ENCODE assay signal across 8 cellular contexts in the genomic region with DNA sequence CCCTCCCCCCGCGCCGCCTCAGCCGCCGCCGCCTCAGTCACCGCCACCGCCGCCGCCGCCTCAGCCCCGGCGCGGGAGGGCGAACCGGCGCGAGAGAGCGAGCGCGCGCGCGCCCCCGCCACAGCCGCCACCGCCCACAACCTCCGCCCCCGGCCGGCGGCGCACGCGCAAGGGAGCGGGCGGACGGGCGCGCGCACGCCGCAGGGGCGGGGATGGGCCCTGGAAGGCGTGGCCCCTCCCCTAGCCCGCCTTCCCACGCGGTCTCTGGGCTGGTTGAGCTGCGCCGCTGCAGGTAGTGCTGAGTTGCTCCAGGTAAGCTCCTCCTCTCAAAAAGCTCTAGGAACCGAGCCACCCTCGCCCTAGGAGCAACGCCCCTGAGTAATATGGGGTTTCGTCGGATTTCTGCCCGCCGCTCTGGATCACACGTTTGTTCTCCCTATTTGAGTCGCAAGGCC. TPM values are rescaled to one million over a fixed set of nuclear protein-coding genes. Genes with fewer than 3 reads are reported as not detected.
DNase-seq lines count a peak whose midpoint lies in the region; ATAC-seq and TF ChIP-seq lines count a peak whose summit lies in the region.

Gene TMCC1 (minus strand): TSS at position 96 of the 455 bp plus-strand sequence.

- H3K27me3 ChIP-seq in CD8-positive, alpha-beta T cell (ENCODE audit: insufficient read depth, low read length), result no peaks in the 10 kb centered on the region
- no peaks in the 10 kb centered on the region for H3K27me3 ChIP-seq in endodermal cell (ENCODE audit: control insufficient read depth, insufficient read depth, low read length, poor library complexity, severe bottlenecking)

- peak; percentile 94 for ATAC-seq in CD8-positive, alpha-beta T cell
- ATAC-seq in GM19463 (IDR thresholded peaks at IDR 0.05; ENCODE audit: unreplicated experiment), result peak; percentile 86
- peak; percentile 95 for ATAC-seq in activated CD8-positive, alpha-beta memory T cell treated with anti-CD3 and anti-CD28 coated beads, Interleukin-2, amount 10 ng/mL, durations not matched to agents 7 days and 5 days

- H3K9me3 Mint-ChIP-seq in CD8-positive, alpha-beta T cell, result no peaks in the 10 kb centered on the region
- no peaks in the 10 kb centered on the region for H3K9me3 Mint-ChIP-seq in activated CD8-positive, alpha-beta memory T cell treated with anti-CD3 and anti-CD28 coated beads, Interleukin-2, amount 10 ng/mL, durations not matched to agents 7 days and 5 days (ENCODE audit: low read depth)
- H3K9me3 Mint-ChIP-seq in endodermal cell, result peaks cover 5% of the 10 kb centered on the region

- H3K36me3 ChIP-seq in CD8-positive, alpha-beta T cell (ENCODE audit: insufficient read depth, low read length), result no peaks in the 10 kb centered on the region
- H3K36me3 ChIP-seq in endodermal cell (ENCODE audit: control insufficient read depth, insufficient read depth, low read length), result peaks cover 12% of the 10 kb centered on the region

- peak; percentile 72 to 93 (median 87) for DNase-seq in CD8-positive, alpha-beta T cell
- peak; percentile 96 for DNase-seq in HPDE6-E6E7 (ENCODE audit: extremely low spot score)
- DNase-seq in NK-92 treated with Interleukin-12 subunit alpha and Interleukin-12 subunit beta, amount 100 ng/mL, for 24 hours (lab: John Stamatoyannopoulos, UW), result peak; percentile 77
- peak; percentile 88 for DNase-seq in activated CD8-positive, alpha-beta memory T cell treated with anti-CD3 and anti-CD28 coated beads, Interleukin-2, amount 10 ng/mL, durations not matched to agents 7 days and 5 days
- DNase-seq in endodermal cell, result peak; percentile 95
- peak; percentile 95 for DNase-seq in mesenteric fat pad (ENCODE audit: low spot score)
- peak; percentile 69 for DNase-seq in stimulated activated CD8-positive, alpha-beta memory T cell treated with anti-CD3 and anti-CD28 coated beads, Interleukin-15, amount 100 ng/mL, for 1 hour (ENCODE audit: low read depth)

- H3K4me1 ChIP-seq in CD8-positive, alpha-beta T cell (ENCODE audit: insufficient read depth, low read length), result peaks cover 39% of the 10 kb centered on the region
- H3K4me1 ChIP-seq in endodermal cell (ENCODE audit: control insufficient read depth, insufficient read depth, low read length), result peaks cover 15% of the 10 kb centered on the region

- CTCF ChIA-PET in CD8-positive, alpha-beta T cell (lab: Charles Lee), result interaction anchor here (1.2 kb wide), 1 partner anchor 266 kb away, joined by 3 read pairs; no protein-coding TSS in a partner anchor
- CTCF ChIA-PET in activated CD8-positive, alpha-beta memory T cell treated with anti-CD3 and anti-CD28 coated beads, Interleukin-2, amount 10 ng/mL, durations not matched to agents 7 days and 5 days (lab: Charles Lee), result interaction anchor here (0.9 to 1.0 kb wide), 2 partner anchors 16 to 202 kb away, joined by 3 to 5 read pairs; no protein-coding TSS in a partner anchor

- peaks cover 42% of the 10 kb centered on the region for H3K4me1 Mint-ChIP-seq in CD8-positive, alpha-beta T cell (ENCODE audit: low read depth)
- H3K4me1 Mint-ChIP-seq in activated CD8-positive, alpha-beta memory T cell treated with anti-CD3 and anti-CD28 coated beads, Interleukin-2, amount 10 ng/mL, durations not matched to agents 7 days and 5 days, result peaks cover 35% of the 10 kb centered on the region
- peaks cover 20% of the 10 kb centered on the region for H3K4me1 Mint-ChIP-seq in endodermal cell

- H3K27me3 Mint-ChIP-seq in CD8-positive, alpha-beta T cell (ENCODE audit: low read depth), result no peaks in the 10 kb centered on the region
- no peaks in the 10 kb centered on the region for H3K27me3 Mint-ChIP-seq in activated CD8-positive, alpha-beta memory T cell treated with anti-CD3 and anti-CD28 coated beads, Interleukin-2, amount 10 ng/mL, durations not matched to agents 7 days and 5 days
- no peaks in the 10 kb centered on the region for H3K27me3 Mint-ChIP-seq in endodermal cell (ENCODE audit: insufficient read depth)

- no peaks in the 10 kb centered on the region for H3K9me3 ChIP-seq in CD8-positive, alpha-beta T cell (ENCODE audit: low read length)
- peaks cover 8% of the 10 kb centered on the region for H3K9me3 ChIP-seq in endodermal cell (ENCODE audit: control insufficient read depth, low read length)

- POLR2A ChIA-PET in CD8-positive, alpha-beta T cell (lab: Charles Lee), result interaction anchor here (0.7 to 1.3 kb wide), 4 partner anchors 67 to 266 kb away, joined by 3 read pairs; no protein-coding TSS in a partner anchor

- peaks cover 4% of the 10 kb centered on the region for H3K36me3 Mint-ChIP-seq in CD8-positive, alpha-beta T cell
- H3K36me3 Mint-ChIP-seq in activated CD8-positive, alpha-beta memory T cell treated with anti-CD3 and anti-CD28 coated beads, Interleukin-2, amount 10 ng/mL, durations not matched to agents 7 days and 5 days, result peaks cover 5% of the 10 kb centered on the region
- H3K36me3 Mint-ChIP-seq in endodermal cell (ENCODE audit: low read depth), result peaks cover 3% of the 10 kb centered on the region

- intact Hi-C loops in CD8-positive, alpha-beta T cell (cut with DNase I, micrococcal nuclease), result loop anchor here (1.0 to 10.0 kb wide), 14 partner anchors 66 to 1841 kb away; partner anchors contain the start of genes IFT122 (in 2 of the 2), ATP2C1 (in 1 of the 2), CNBP (in 1 of the 2) and HMCES (in 1 of the 2)

- 0% methylated on average over 6 to 55 of the region's 58 CpGs for WGBS in endodermal cell (ENCODE audit: insufficient coverage in 1 of 2, insufficient read length in 1 of 2), 2 experiments

- TF ChIP-seq CTCF in CD8-positive, alpha-beta T cell (IDR thresholded peaks at IDR 0.05), result no peak
- no peak for TF ChIP-seq CTCF in endodermal cell (conservative IDR thresholded peaks at IDR 0.05)

- peak within 1 kb of the TSS; percentile 91 for H3K9ac ChIP-seq in endodermal cell (ENCODE audit: extremely low read depth, low read length, poor library complexity, severe bottlenecking)

- peak within 1 kb of the TSS; percentile 93 for H3K27ac Mint-ChIP-seq in CD8-positive, alpha-beta T cell
- peak within 1 kb of the TSS; percentile 84 for H3K27ac Mint-ChIP-seq in activated CD8-positive, alpha-beta memory T cell treated with anti-CD3 and anti-CD28 coated beads, Interleukin-2, amount 10 ng/mL, durations not matched to agents 7 days and 5 days
- H3K27ac Mint-ChIP-seq in endodermal cell, result peak within 1 kb of the TSS; percentile 98

- peak within 1 kb of the TSS; percentile 93 for H3K27ac ChIP-seq in CD8-positive, alpha-beta T cell (ENCODE audit: low read depth, low read length)
- peak within 1 kb of the TSS; percentile 87 for H3K27ac ChIP-seq in endodermal cell (ENCODE audit: low read depth, low read length)

- peak within 1 kb of the TSS; percentile 97 for H3K4me3 ChIP-seq in CD8-positive, alpha-beta T cell (ENCODE audit: low read depth, low read length)
- H3K4me3 ChIP-seq in endodermal cell (ENCODE audit: low read length), result peak within 1 kb of the TSS; percentile 93

- H3K4me3 Mint-ChIP-seq in CD8-positive, alpha-beta T cell, result peak within 1 kb of the TSS; percentile 90
- peak within 1 kb of the TSS; percentile 86 for H3K4me3 Mint-ChIP-seq in activated CD8-positive, alpha-beta memory T cell treated with anti-CD3 and anti-CD28 coated beads, Interleukin-2, amount 10 ng/mL, durations not matched to agents 7 days and 5 days
- peak within 1 kb of the TSS; percentile 94 for H3K4me3 Mint-ChIP-seq in endodermal cell

RNA-seq across cellular contexts. Expression of gene TMCC1, which starts in this region (rescaled TPM):
- total RNA-seq in CD8-positive, alpha-beta T cell, result 10 to 100 TPM; 30.0 to 33.1 TPM
- total RNA-seq in activated CD8-positive, alpha-beta memory T cell treated with anti-CD3 and anti-CD28 coated beads, Interleukin-2, amount 10 ng/mL, durations not matched to agents 7 days and 5 days, result 10 to 100 TPM; 17.6 to 17.8 TPM
- 10 to 100 TPM; 41.0 to 51.1 TPM for total RNA-seq in endodermal cell
- polyA plus RNA-seq in endodermal cell (2013, experiment 1 of 2), result 22.6 TPM
- polyA plus RNA-seq in endodermal cell (2013, experiment 2 of 2), result 21.1 TPM
- 41.0 TPM for total RNA-seq in mesenteric fat pad

Comparison
In these comparisons a context has a peak if more than half of its experiments do, and no peak if none do; other contexts are left out.
1. Peak in every context shown above with its lines: DNase-seq, ATAC-seq, H3K4me3 ChIP-seq and H3K27ac ChIP-seq.